In genomic region chr22:21917959-21918261, GRCh38 we compare ENCODE assay signal across 1 cellular context.
TF ChIP-seq lines count a peak whose summit lies in the region.

No MANE protein-coding gene starts in this region.

TF ChIP-seq in HCT116, 20 proteins besides CTCF, POLR2A, EP300 and RAD21 (continued from another document):
- TF ChIP-seq, protein P1, sequence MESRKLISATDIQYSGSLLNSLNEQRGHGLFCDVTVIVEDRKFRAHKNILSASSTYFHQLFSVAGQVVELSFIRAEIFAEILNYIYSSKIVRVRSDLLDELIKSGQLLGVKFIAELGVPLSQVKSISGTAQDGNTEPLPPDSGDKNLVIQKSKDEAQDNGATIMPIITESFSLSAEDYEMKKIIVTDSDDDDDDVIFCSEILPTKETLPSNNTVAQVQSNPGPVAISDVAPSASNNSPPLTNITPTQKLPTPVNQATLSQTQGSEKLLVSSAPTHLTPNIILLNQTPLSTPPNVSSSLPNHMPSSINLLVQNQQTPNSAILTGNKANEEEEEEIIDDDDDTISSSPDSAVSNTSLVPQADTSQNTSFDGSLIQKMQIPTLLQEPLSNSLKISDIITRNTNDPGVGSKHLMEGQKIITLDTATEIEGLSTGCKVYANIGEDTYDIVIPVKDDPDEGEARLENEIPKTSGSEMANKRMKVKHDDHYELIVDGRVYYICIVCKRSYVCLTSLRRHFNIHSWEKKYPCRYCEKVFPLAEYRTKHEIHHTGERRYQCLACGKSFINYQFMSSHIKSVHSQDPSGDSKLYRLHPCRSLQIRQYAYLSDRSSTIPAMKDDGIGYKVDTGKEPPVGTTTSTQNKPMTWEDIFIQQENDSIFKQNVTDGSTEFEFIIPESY (IDR thresholded peaks at IDR 0.05; ENCODE audit: extremely low read depth, insufficient replicate concordance, low read length): no peak
- TF ChIP-seq ZNF274 (IDR thresholded peaks at IDR 0.05; ENCODE audit: low read depth, low read length): no peak
- TF ChIP-seq, protein P2, sequence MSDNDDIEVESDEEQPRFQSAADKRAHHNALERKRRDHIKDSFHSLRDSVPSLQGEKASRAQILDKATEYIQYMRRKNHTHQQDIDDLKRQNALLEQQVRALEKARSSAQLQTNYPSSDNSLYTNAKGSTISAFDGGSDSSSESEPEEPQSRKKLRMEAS (IDR thresholded peaks at IDR 0.05): no peak
